Comparison of ENCODE assay signal across 20 cellular contexts in genomic region chr1:228314315-228314657, GRCh38.
DNase-seq lines count a peak whose midpoint lies in the region; ATAC-seq and TF ChIP-seq lines count a peak whose summit lies in the region.
"Had no signal": no experiment of that assay in that cellular context is flagged by ENCODE, and none has a peak within 500 bp of the region (broad histone marks: within the 10 kb centered on the region; RNA-seq: fewer than 3 reads in every experiment).

No MANE protein-coding gene starts in this region.

- H2AFZ ChIP-seq in osteoblast (ENCODE audit: low read length) = no peak overlapping the region
- H2AFZ ChIP-seq: GM23248 had no signal

- H3K36me3 ChIP-seq in osteoblast (ENCODE audit: insufficient read depth, low read length) (no peaks in the 10 kb centered on the region), spleen (peaks cover 0 to 40% (median 12%) of the 10 kb centered on the region in 6 donors), sigmoid colon (no peaks in the 10 kb centered on the region)
- H3K36me3 ChIP-seq: SJCRH30 had no signal

- no peak overlapping the region for H3K4me2 ChIP-seq in osteoblast (ENCODE audit: insufficient read depth, low read length)
- H3K4me2 ChIP-seq: BLaER1 treated with 17β-estradiol and CSF1 and Interleukin-3, amounts not matched to agents 10 nM and 100 nM had no signal

- H3K4me1 ChIP-seq in osteoblast (ENCODE audit: insufficient read depth, low read length) (no peaks in the 10 kb centered on the region), spleen (no peaks in the 10 kb centered on the region), sigmoid colon (no peaks in the 10 kb centered on the region)
- H3K4me1 ChIP-seq: BLaER1 treated with 17β-estradiol and CSF1 and Interleukin-3, amounts not matched to agents 10 nM and 100 nM had no signal

- no peak for TF ChIP-seq EP300 in sigmoid colon (IDR thresholded peaks at IDR 0.05)

- H3K27ac ChIP-seq in coronary artery (no peak overlapping the region), osteoblast (ENCODE audit: low read depth, low read length) (no peak overlapping the region), spleen (no peak overlapping the region), sigmoid colon (no peak overlapping the region)
- H3K27ac ChIP-seq: BLaER1 treated with 17β-estradiol and CSF1 and Interleukin-3, amounts not matched to agents 10 nM and 100 nM; GM23248; SJCRH30 had no signal

- H3K79me2 ChIP-seq in osteoblast (ENCODE audit: insufficient read depth, low read length) = no peaks in the 10 kb centered on the region

- intact Hi-C loops in spleen (cut with DNase I; ENCODE audit: low total_unique reads) = no loop called here
- intact Hi-C loops in sigmoid colon (cut with DNase I) = no loop called here

- peaks cover 5% of the 10 kb centered on the region for H3K9me3 Mint-ChIP-seq in activated naive CD8-positive, alpha-beta T cell treated with anti-CD3 and anti-CD28 coated beads, Interleukin-2, amount 10 ng/mL, durations not matched to agents 7 days and 5 days
- peaks cover 4% of the 10 kb centered on the region for H3K9me3 Mint-ChIP-seq in activated naive CD8-positive, alpha-beta T cell treated with anti-CD3 and anti-CD28 coated beads for 36 hours
- H3K9me3 Mint-ChIP-seq: CD4-positive, alpha-beta T cell had no signal

- H3K4me3 ChIP-seq in coronary artery (no peak overlapping the region), osteoblast (ENCODE audit: insufficient read depth, low read length) (no peak overlapping the region), spleen (no peak overlapping the region), sigmoid colon (no peak overlapping the region)
- H3K4me3 ChIP-seq: BLaER1 treated with 17β-estradiol and CSF1 and Interleukin-3, amounts not matched to agents 10 nM and 100 nM; GM23248; SJCRH30 had no signal

- H3K9me3 ChIP-seq in osteoblast (ENCODE audit: low read depth, low read length) (peaks cover 2% of the 10 kb centered on the region), spleen (peaks cover 0 to 30% (median 18%) of the 10 kb centered on the region in 8 donors), sigmoid colon (peaks cover 0 to 10% (median 2%) of the 10 kb centered on the region in 4 donors)
- H3K9me3 ChIP-seq: SJCRH30 had no signal

- no peaks in the 10 kb centered on the region for H3K27me3 ChIP-seq in osteoblast (ENCODE audit: insufficient read depth, low read length)
- no peaks in the 10 kb centered on the region for H3K27me3 ChIP-seq in spleen (replicated peaks in 1 of 7)
- peaks cover 0 to 8% (median 0%) of the 10 kb centered on the region in 3 donors for H3K27me3 ChIP-seq in sigmoid colon
- H3K27me3 ChIP-seq: BLaER1 treated with 17β-estradiol and CSF1 and Interleukin-3, amounts not matched to agents 10 nM and 100 nM; SJCRH30 had no signal

- no peaks in the 10 kb centered on the region for H4K20me1 ChIP-seq in osteoblast (ENCODE audit: insufficient read depth, low read length)
- H4K20me1 ChIP-seq: BLaER1 treated with 17β-estradiol and CSF1 and Interleukin-3, amounts not matched to agents 10 nM and 100 nM had no signal

- no peak for ATAC-seq in activated naive CD8-positive, alpha-beta T cell treated with anti-CD3 and anti-CD28 coated beads, Interleukin-2, amount 10 ng/mL, durations not matched to agents 7 days and 5 days (ENCODE audit: low read depth)
- ATAC-seq: HepG2 had no signal

- no peak for TF ChIP-seq CTCF in coronary artery (IDR thresholded peaks at IDR 0.05)
- TF ChIP-seq CTCF in osteoblast (IDR thresholded peaks at IDR 0.05; ENCODE audit: extremely low read depth, low read depth, low read length) = no peak
- TF ChIP-seq CTCF in spleen (IDR thresholded peaks at IDR 0.05 in 8 of 11, conservative IDR thresholded peaks at IDR 0.05 in 3 of 11) = no peak
- no peak for TF ChIP-seq CTCF in sigmoid colon (IDR thresholded peaks at IDR 0.05)

- no peak overlapping the region for H3K27ac Mint-ChIP-seq in activated naive CD8-positive, alpha-beta T cell treated with anti-CD3 and anti-CD28 coated beads, Interleukin-2, amount 10 ng/mL, durations not matched to agents 7 days and 5 days
- no peak overlapping the region for H3K27ac Mint-ChIP-seq in activated naive CD8-positive, alpha-beta T cell treated with anti-CD3 and anti-CD28 coated beads for 36 hours
- H3K27ac Mint-ChIP-seq: CD4-positive, alpha-beta T cell; H9 had no signal

- no peaks in the 10 kb centered on the region for H3K4me1 Mint-ChIP-seq in activated naive CD8-positive, alpha-beta T cell treated with anti-CD3 and anti-CD28 coated beads, Interleukin-2, amount 10 ng/mL, durations not matched to agents 7 days and 5 days
- no peaks in the 10 kb centered on the region for H3K4me1 Mint-ChIP-seq in activated naive CD8-positive, alpha-beta T cell treated with anti-CD3 and anti-CD28 coated beads for 36 hours
- H3K4me1 Mint-ChIP-seq: H9 had no signal

- TF ChIP-seq POLR2A in spleen (IDR thresholded peaks at IDR 0.05) = no peak
- no peak for TF ChIP-seq POLR2A in sigmoid colon (IDR thresholded peaks at IDR 0.05)

- POLR2A ChIA-PET in activated naive CD8-positive, alpha-beta T cell treated with anti-CD3 and anti-CD28 coated beads, Interleukin-2, amount 10 ng/mL, durations not matched to agents 7 days and 5 days (lab: Charles Lee) = no interaction called here

- no peaks in the 10 kb centered on the region for H3K27me3 Mint-ChIP-seq in activated naive CD8-positive, alpha-beta T cell treated with anti-CD3 and anti-CD28 coated beads, Interleukin-2, amount 10 ng/mL, durations not matched to agents 7 days and 5 days
- H3K27me3 Mint-ChIP-seq in activated naive CD8-positive, alpha-beta T cell treated with anti-CD3 and anti-CD28 coated beads for 36 hours = no peaks in the 10 kb centered on the region
- H3K27me3 Mint-ChIP-seq: CD4-positive, alpha-beta T cell had no signal

- no peaks in the 10 kb centered on the region for H3K36me3 Mint-ChIP-seq in activated naive CD8-positive, alpha-beta T cell treated with anti-CD3 and anti-CD28 coated beads, Interleukin-2, amount 10 ng/mL, durations not matched to agents 7 days and 5 days
- peaks cover 8% of the 10 kb centered on the region for H3K36me3 Mint-ChIP-seq in activated naive CD8-positive, alpha-beta T cell treated with anti-CD3 and anti-CD28 coated beads for 36 hours

- peak; percentile 13 for DNase-seq in activated naive CD8-positive, alpha-beta T cell treated with anti-CD3 and anti-CD28 coated beads, Interleukin-2, amount 10 ng/mL, durations not matched to agents 7 days and 5 days
- DNase-seq in activated naive CD8-positive, alpha-beta T cell treated with anti-CD3 and anti-CD28 coated beads for 36 hours = no peak
- DNase-seq in coronary artery (ENCODE audit: low spot score) (peak; percentile 57), osteoblast (ENCODE audit: insufficient read length, low spot score, missing footprints) (peak; percentile 42), spleen (peak; percentile 62), UCSD-AML1 (lab: John Stamatoyannopoulos, UW; ENCODE audit: unreplicated experiment) (no peak), sigmoid colon (no peak), MV-4-11 (lab: John Stamatoyannopoulos, UW) (no peak)
- DNase-seq: GM23248, H9, Karpas-422, NCI-H1092 treated with DMSO at 0.1 percent for 48 hours, NCI-H1436, NCI-H187 treated with DMSO at 0.1 percent for 48 hours, NCI-H524 treated with DMSO at 0.1 percent for 48 hours, NCI-H774 had no signal

- H3K4me3 Mint-ChIP-seq in activated naive CD8-positive, alpha-beta T cell treated with anti-CD3 and anti-CD28 coated beads, Interleukin-2, amount 10 ng/mL, durations not matched to agents 7 days and 5 days = no peak overlapping the region
- H3K4me3 Mint-ChIP-seq in activated naive CD8-positive, alpha-beta T cell treated with anti-CD3 and anti-CD28 coated beads for 36 hours = no peak overlapping the region
- H3K4me3 Mint-ChIP-seq: CD4-positive, alpha-beta T cell; H9 had no signal

- WGBS in spleen, 5 donors = 79 to 96% (median 86%) methylated on average over 2 to 3 of the region's 3 CpGs
- WGBS in sigmoid colon, 2 donors = 82 to 89% methylated on average over 3 of the region's 3 CpGs

Comparison
In these comparisons a context has a peak if more than half of its experiments do, and no peak if none do; other contexts are left out.
1. DNase-seq: peak in activated naive CD8-positive, alpha-beta T cell treated with anti-CD3 and anti-CD28 coated beads, Interleukin-2, amount 10 ng/mL, durations not matched to agents 7 days and 5 days (single experiment), coronary artery (single experiment), osteoblast (single experiment) and spleen (single experiment); none in activated naive CD8-positive, alpha-beta T cell treated with anti-CD3 and anti-CD28 coated beads for 36 hours (single experiment), UCSD-AML1 (single experiment), sigmoid colon (single experiment) and MV-4-11 (single experiment).